ENCODE assay signal across 9 cellular contexts in the genomic region with DNA sequence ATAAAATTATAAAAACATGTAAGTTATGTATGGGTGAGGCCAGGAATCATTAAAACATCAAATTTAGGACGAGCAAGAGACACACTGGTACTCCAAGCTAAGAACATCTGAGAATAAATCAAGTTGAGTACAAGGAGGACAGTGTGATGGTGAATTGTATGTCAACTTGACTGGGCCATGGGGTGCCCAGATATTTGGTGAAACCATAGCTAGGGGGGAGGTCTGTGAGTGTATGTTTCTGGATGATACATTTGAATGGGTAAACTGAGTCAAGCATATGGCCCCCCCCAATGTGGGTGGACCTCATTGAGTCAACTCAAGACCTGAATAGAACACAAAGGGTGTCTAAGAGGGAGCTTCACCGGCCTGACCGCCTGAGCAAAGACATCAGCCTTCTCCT.
"Had no signal": no experiment of that assay in that cellular context is flagged by ENCODE, and none has a peak within 500 bp of the region (broad histone marks: within the 10 kb centered on the region; RNA-seq: fewer than 3 reads in every experiment).

No MANE protein-coding gene starts in this region.

- H3K36me3 ChIP-seq: HAP-1 had no signal

- H3K27ac ChIP-seq: GM23248 had no signal

- H3K27ac Mint-ChIP-seq: GM23338, H9, HFFc6 had no signal

- H3K4me3 ChIP-seq: GM23248, GM23338, HAP-1 had no signal

- ATAC-seq: GM23338, HCT116 had no signal

- H3K9me3 Mint-ChIP-seq: HFFc6 had no signal

- DNase-seq: GM23248, GOT3, H7, H9, HCEC 1CT, HFFc6 had no signal

- H3K4me1 ChIP-seq: HAP-1 had no signal

- H3K4me3 Mint-ChIP-seq: GM23338, H9, HFFc6 had no signal

- H3K4me1 Mint-ChIP-seq: GM23338, H9 had no signal

- H3K9me3 ChIP-seq: HAP-1 had no signal
